Comparison of ENCODE assay signal across 1 cellular context in the genomic region with DNA sequence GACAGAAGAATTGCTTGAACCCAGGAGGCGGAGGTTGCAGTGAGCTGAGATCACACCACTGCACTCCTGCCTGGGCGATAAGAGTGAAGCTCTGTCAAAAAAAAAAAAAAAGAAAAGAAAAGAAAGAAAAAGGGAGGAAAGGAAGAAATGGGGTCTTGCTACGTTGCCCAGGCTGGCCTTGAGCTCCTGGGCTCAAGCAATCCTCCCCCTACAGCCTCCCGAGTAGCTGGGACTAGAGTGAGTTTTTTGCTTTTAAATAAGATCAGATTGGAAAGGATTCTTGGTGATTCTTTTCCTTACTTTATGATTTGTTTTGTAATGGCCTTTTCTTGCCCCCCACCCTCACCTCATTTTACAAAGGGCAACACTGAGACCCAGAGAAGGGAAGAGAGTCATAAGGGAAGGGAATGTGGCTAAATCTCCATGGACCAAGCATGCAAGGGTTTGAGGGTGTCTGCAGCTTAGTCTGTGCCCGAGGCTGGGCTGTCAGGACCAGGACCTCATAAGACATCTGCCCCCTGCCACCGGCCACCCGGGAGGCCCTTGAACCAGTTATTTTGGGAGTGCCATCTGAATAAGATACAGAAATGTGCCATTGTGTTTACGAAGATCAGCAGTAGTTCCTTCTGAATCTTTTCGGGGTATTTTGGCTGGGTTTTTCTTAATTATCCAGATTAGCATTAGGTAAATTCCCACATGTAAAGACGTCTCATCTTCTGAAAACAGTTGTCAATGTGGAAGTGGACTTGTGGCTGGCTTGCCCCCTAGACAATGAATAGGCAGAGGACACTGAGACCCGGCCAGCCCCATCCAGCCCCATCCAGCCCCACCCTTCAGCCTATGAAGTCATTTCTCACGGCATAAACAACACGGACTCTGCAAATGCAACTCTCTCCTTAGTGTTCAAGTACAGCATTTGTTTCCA.
TF ChIP-seq lines count a peak whose summit lies in the region.

No MANE protein-coding gene starts in this region.

TF ChIP-seq in GM12878, 131 proteins besides CTCF, POLR2A, EP300 and RAD21 (continued from another document):
- TF ChIP-seq, protein P1, sequence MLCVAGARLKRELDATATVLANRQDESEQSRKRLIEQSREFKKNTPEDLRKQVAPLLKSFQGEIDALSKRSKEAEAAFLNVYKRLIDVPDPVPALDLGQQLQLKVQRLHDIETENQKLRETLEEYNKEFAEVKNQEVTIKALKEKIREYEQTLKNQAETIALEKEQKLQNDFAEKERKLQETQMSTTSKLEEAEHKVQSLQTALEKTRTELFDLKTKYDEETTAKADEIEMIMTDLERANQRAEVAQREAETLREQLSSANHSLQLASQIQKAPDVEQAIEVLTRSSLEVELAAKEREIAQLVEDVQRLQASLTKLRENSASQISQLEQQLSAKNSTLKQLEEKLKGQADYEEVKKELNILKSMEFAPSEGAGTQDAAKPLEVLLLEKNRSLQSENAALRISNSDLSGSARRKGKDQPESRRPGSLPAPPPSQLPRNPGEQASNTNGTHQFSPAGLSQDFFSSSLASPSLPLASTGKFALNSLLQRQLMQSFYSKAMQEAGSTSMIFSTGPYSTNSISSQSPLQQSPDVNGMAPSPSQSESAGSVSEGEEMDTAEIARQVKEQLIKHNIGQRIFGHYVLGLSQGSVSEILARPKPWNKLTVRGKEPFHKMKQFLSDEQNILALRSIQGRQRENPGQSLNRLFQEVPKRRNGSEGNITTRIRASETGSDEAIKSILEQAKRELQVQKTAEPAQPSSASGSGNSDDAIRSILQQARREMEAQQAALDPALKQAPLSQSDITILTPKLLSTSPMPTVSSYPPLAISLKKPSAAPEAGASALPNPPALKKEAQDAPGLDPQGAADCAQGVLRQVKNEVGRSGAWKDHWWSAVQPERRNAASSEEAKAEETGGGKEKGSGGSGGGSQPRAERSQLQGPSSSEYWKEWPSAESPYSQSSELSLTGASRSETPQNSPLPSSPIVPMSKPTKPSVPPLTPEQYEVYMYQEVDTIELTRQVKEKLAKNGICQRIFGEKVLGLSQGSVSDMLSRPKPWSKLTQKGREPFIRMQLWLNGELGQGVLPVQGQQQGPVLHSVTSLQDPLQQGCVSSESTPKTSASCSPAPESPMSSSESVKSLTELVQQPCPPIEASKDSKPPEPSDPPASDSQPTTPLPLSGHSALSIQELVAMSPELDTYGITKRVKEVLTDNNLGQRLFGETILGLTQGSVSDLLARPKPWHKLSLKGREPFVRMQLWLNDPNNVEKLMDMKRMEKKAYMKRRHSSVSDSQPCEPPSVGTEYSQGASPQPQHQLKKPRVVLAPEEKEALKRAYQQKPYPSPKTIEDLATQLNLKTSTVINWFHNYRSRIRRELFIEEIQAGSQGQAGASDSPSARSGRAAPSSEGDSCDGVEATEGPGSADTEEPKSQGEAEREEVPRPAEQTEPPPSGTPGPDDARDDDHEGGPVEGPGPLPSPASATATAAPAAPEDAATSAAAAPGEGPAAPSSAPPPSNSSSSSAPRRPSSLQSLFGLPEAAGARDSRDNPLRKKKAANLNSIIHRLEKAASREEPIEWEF (IDR thresholded peaks at IDR 0.05; ENCODE audit: insufficient replicate concordance, low read depth, low read length): peak; percentile 11
- TF ChIP-seq EED (IDR thresholded peaks at IDR 0.05; ENCODE audit: low read depth): peak; percentile 52
- TF ChIP-seq, protein P2, sequence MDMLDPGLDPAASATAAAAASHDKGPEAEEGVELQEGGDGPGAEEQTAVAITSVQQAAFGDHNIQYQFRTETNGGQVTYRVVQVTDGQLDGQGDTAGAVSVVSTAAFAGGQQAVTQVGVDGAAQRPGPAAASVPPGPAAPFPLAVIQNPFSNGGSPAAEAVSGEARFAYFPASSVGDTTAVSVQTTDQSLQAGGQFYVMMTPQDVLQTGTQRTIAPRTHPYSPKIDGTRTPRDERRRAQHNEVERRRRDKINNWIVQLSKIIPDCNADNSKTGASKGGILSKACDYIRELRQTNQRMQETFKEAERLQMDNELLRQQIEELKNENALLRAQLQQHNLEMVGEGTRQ (IDR thresholded peaks at IDR 0.05; ENCODE audit: borderline replicate concordance, low read depth, low read length): no peak
- no peak for TF ChIP-seq CREB1 (IDR thresholded peaks at IDR 0.05; ENCODE audit: low read depth)
- TF ChIP-seq TBL1XR1 (IDR thresholded peaks at IDR 0.05; ENCODE audit: low read depth, low read length): no peak
- peak; percentile 85; the same call in 1 of the 2 replicates for TF ChIP-seq ATF7 (IDR thresholded peaks at IDR 0.05; ENCODE audit: low read depth)
- peak; percentile 49; the same call in 1 of the 3 replicates for TF ChIP-seq POU2F2 (IDR thresholded peaks at IDR 0.05; ENCODE audit: borderline replicate concordance, low read depth, low read length)
- TF ChIP-seq ZBED1 (IDR thresholded peaks at IDR 0.05; ENCODE audit: borderline replicate concordance): peak; percentile 77; the same call in 1 of the 2 replicates
- TF ChIP-seq RCOR1 (conservative IDR thresholded peaks at IDR 0.05; ENCODE audit: low read depth, low read length): no peak
- TF ChIP-seq, protein P3, sequence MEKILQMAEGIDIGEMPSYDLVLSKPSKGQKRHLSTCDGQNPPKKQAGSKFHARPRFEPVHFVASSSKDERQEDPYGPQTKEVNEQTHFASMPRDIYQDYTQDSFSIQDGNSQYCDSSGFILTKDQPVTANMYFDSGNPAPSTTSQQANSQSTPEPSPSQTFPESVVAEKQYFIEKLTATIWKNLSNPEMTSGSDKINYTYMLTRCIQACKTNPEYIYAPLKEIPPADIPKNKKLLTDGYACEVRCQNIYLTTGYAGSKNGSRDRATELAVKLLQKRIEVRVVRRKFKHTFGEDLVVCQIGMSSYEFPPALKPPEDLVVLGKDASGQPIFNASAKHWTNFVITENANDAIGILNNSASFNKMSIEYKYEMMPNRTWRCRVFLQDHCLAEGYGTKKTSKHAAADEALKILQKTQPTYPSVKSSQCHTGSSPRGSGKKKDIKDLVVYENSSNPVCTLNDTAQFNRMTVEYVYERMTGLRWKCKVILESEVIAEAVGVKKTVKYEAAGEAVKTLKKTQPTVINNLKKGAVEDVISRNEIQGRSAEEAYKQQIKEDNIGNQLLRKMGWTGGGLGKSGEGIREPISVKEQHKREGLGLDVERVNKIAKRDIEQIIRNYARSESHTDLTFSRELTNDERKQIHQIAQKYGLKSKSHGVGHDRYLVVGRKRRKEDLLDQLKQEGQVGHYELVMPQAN (conservative IDR thresholded peaks at IDR 0.05): no peak
- no peak for TF ChIP-seq NFIC (IDR thresholded peaks at IDR 0.05; ENCODE audit: low read depth, low read length)
- TF ChIP-seq MEF2B (IDR thresholded peaks at IDR 0.05; ENCODE audit: partially characterized antibody, poor library complexity, severe bottlenecking): peak; percentile 64
- TF ChIP-seq MYB (IDR thresholded peaks at IDR 0.05; ENCODE audit: borderline replicate concordance, low read depth, low read length): no peak
- TF ChIP-seq CHD2 (IDR thresholded peaks at IDR 0.05; ENCODE audit: borderline replicate concordance, low read depth, low read length): peak; percentile 24; the same call in 1 of the 2 replicates
- no peak for TF ChIP-seq YBX1 (IDR thresholded peaks at IDR 0.05)
- no peak for TF ChIP-seq MTA3 (IDR thresholded peaks at IDR 0.05; ENCODE audit: borderline replicate concordance, low read length)
- TF ChIP-seq, protein P4, sequence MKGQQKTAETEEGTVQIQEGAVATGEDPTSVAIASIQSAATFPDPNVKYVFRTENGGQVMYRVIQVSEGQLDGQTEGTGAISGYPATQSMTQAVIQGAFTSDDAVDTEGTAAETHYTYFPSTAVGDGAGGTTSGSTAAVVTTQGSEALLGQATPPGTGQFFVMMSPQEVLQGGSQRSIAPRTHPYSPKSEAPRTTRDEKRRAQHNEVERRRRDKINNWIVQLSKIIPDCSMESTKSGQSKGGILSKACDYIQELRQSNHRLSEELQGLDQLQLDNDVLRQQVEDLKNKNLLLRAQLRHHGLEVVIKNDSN (IDR thresholded peaks at IDR 0.05; ENCODE audit: borderline replicate concordance, extremely low read length, insufficient read depth, low read depth, low read length): no peak
- TF ChIP-seq, protein P5, sequence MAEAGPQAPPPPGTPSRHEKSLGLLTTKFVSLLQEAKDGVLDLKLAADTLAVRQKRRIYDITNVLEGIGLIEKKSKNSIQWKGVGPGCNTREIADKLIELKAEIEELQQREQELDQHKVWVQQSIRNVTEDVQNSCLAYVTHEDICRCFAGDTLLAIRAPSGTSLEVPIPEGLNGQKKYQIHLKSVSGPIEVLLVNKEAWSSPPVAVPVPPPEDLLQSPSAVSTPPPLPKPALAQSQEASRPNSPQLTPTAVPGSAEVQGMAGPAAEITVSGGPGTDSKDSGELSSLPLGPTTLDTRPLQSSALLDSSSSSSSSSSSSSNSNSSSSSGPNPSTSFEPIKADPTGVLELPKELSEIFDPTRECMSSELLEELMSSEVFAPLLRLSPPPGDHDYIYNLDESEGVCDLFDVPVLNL (IDR thresholded peaks at IDR 0.05; ENCODE audit: low read depth, low read length): no peak
- TF ChIP-seq BCL11A (IDR thresholded peaks at IDR 0.05; ENCODE audit: low read depth, low read length): peak; percentile 23; the same call in 1 of the 2 replicates
- no peak for TF ChIP-seq HCFC1 (IDR thresholded peaks at IDR 0.05; ENCODE audit: low read length)
- peak; percentile 75 for TF ChIP-seq MTA2 (IDR thresholded peaks at IDR 0.05; ENCODE audit: low read depth)
- peak; percentile 18 to 46; a peak in 2 of 4 replicates for TF ChIP-seq IKZF2 (IDR thresholded peaks at IDR 0.05)
- peak; percentile 77; the same call in 1 of the 2 replicates for TF ChIP-seq ZSCAN29 (IDR thresholded peaks at IDR 0.05)
- TF ChIP-seq, protein P6, sequence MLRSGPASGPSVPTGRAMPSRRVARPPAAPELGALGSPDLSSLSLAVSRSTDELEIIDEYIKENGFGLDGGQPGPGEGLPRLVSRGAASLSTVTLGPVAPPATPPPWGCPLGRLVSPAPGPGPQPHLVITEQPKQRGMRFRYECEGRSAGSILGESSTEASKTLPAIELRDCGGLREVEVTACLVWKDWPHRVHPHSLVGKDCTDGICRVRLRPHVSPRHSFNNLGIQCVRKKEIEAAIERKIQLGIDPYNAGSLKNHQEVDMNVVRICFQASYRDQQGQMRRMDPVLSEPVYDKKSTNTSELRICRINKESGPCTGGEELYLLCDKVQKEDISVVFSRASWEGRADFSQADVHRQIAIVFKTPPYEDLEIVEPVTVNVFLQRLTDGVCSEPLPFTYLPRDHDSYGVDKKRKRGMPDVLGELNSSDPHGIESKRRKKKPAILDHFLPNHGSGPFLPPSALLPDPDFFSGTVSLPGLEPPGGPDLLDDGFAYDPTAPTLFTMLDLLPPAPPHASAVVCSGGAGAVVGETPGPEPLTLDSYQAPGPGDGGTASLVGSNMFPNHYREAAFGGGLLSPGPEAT (IDR thresholded peaks at IDR 0.05; ENCODE audit: low read depth): peak; percentile 79
- TF ChIP-seq MEF2A (IDR thresholded peaks at IDR 0.05; ENCODE audit: insufficient read depth, low read depth, low read length): no peak
- TF ChIP-seq RB1 (IDR thresholded peaks at IDR 0.05; ENCODE audit: borderline replicate concordance): no peak
- TF ChIP-seq, protein P7, sequence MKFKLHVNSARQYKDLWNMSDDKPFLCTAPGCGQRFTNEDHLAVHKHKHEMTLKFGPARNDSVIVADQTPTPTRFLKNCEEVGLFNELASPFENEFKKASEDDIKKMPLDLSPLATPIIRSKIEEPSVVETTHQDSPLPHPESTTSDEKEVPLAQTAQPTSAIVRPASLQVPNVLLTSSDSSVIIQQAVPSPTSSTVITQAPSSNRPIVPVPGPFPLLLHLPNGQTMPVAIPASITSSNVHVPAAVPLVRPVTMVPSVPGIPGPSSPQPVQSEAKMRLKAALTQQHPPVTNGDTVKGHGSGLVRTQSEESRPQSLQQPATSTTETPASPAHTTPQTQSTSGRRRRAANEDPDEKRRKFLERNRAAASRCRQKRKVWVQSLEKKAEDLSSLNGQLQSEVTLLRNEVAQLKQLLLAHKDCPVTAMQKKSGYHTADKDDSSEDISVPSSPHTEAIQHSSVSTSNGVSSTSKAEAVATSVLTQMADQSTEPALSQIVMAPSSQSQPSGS (IDR thresholded peaks at IDR 0.05; ENCODE audit: low read length): no peak
- no peak for TF ChIP-seq TCF3 (IDR thresholded peaks at IDR 0.05; ENCODE audit: borderline replicate concordance, insufficient read depth, low read depth, low read length)
- no peak for TF ChIP-seq CHD1 (IDR thresholded peaks at IDR 0.05; ENCODE audit: low read depth, low read length)
- TF ChIP-seq, protein P8, sequence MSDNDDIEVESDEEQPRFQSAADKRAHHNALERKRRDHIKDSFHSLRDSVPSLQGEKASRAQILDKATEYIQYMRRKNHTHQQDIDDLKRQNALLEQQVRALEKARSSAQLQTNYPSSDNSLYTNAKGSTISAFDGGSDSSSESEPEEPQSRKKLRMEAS (IDR thresholded peaks at IDR 0.05; ENCODE audit: low read depth, low read length): peak; percentile 41
- 0 out of 2 replicates have a peak, but pooled peaks have one; percentile 14 for TF ChIP-seq CHD4 (IDR thresholded peaks at IDR 0.05)
- TF ChIP-seq, protein P9, sequence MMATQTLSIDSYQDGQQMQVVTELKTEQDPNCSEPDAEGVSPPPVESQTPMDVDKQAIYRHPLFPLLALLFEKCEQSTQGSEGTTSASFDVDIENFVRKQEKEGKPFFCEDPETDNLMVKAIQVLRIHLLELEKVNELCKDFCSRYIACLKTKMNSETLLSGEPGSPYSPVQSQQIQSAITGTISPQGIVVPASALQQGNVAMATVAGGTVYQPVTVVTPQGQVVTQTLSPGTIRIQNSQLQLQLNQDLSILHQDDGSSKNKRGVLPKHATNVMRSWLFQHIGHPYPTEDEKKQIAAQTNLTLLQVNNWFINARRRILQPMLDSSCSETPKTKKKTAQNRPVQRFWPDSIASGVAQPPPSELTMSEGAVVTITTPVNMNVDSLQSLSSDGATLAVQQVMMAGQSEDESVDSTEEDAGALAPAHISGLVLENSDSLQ (IDR thresholded peaks at IDR 0.05): no peak
- TF ChIP-seq SMARCA5 (IDR thresholded peaks at IDR 0.05): no peak
- no peak for TF ChIP-seq EZH2 (IDR thresholded peaks at IDR 0.05; ENCODE audit: borderline replicate concordance, control insufficient read depth, low read depth, low read length)
- no peak for TF ChIP-seq ESRRA (IDR thresholded peaks at IDR 0.05; ENCODE audit: low read length)
- no peak for TF ChIP-seq PAX8 (IDR thresholded peaks at IDR 0.05)
- 0 out of 2 replicates have a peak, but pooled peaks have one; percentile 12 for TF ChIP-seq PAX5 (IDR thresholded peaks at IDR 0.05; ENCODE audit: borderline replicate concordance, low read depth, low read length)
- TF ChIP-seq ASH2L (IDR thresholded peaks at IDR 0.05; ENCODE audit: borderline replicate concordance, low read depth): no peak
- no peak for TF ChIP-seq SP1 (IDR thresholded peaks at IDR 0.05; ENCODE audit: low read depth, low read length)
- peak; percentile 34; the same call in 1 of the 2 replicates for TF ChIP-seq CREM (IDR thresholded peaks at IDR 0.05; ENCODE audit: low read depth)
- TF ChIP-seq, protein P10, sequence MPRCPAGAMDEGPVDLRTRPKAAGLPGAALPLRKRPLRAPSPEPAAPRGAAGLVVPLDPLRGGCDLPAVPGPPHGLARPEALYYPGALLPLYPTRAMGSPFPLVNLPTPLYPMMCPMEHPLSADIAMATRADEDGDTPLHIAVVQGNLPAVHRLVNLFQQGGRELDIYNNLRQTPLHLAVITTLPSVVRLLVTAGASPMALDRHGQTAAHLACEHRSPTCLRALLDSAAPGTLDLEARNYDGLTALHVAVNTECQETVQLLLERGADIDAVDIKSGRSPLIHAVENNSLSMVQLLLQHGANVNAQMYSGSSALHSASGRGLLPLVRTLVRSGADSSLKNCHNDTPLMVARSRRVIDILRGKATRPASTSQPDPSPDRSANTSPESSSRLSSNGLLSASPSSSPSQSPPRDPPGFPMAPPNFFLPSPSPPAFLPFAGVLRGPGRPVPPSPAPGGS (IDR thresholded peaks at IDR 0.05; ENCODE audit: borderline replicate concordance, insufficient read depth, low read depth, low read length, poor library complexity, severe bottlenecking): peak; percentile 85
